In genomic region chr11:14310696-14311095, GRCh38 we compare ENCODE assay signal across 19 cellular contexts. TPM values are rescaled to one million over a fixed set of nuclear protein-coding genes. Genes with fewer than 3 reads are reported as not detected.
DNase-seq lines count a peak whose midpoint lies in the region; ATAC-seq and TF ChIP-seq lines count a peak whose summit lies in the region.
"Had no signal": no experiment of that assay in that cellular context is flagged by ENCODE, and none has a peak within 500 bp of the region (broad histone marks: within the 10 kb centered on the region; RNA-seq: fewer than 3 reads in every experiment).

No MANE protein-coding gene starts in this region.

- H3K79me2 ChIP-seq in GM23248 (ENCODE audit: insufficient read depth): peaks cover 100% of the 10 kb centered on the region

- peaks cover 75% of the 10 kb centered on the region for H4K20me1 ChIP-seq in GM23248 (ENCODE audit: insufficient read depth)

- H3K27me3 ChIP-seq in GM23248 (replicated peaks; ENCODE audit: insufficient read depth): no peaks in the 10 kb centered on the region
- H3K27me3 ChIP-seq: suprapubic skin had no signal

- no peak overlapping the region for H3K4me2 ChIP-seq in GM23248 (ENCODE audit: unreplicated experiment)

- DNase-seq in AG20443 (ENCODE audit: low spot score) (peak; percentile 41), GM23248 (peak; percentile 55), cardiac fibroblast (ENCODE audit: low read depth in 2 of 2) (peak; percentile 38 to 50), foreskin melanocyte (peak; percentile 19), Kasumi-1 (lab: John Stamatoyannopoulos, UW) (no peak)
- no peak for DNase-seq in activated naive CD4-positive, alpha-beta T cell treated with Interleukin-2 at 50 U/mL for 16 hours
- DNase-seq: ACHN; activated CD4-positive, alpha-beta T cell treated with anti-CD3 and anti-CD28 coated beads, Interleukin-2, amount 50 U/mL, for 4 hours; aorta; CD8-positive, alpha-beta T cell; glutamatergic neuron; NCI-H1436; NCI-H2171 treated with DMSO at 0.1 percent for 48 hours; NCI-H774; SIG-M5; T-helper 17 cell had no signal

- H3K9me3 ChIP-seq in GM23248 (ENCODE audit: low read depth): no peaks in the 10 kb centered on the region
- H3K9me3 ChIP-seq: suprapubic skin had no signal

- WGBS in GM23248 (ENCODE audit: low coverage in 1 of 2, low lambda C conversion rate in 2 of 2, missing lambda C conversion rate in 2 of 2), 2 experiments: 0 to 13% methylated on average over 1 of the region's 1 CpG

- no peak overlapping the region for H3K4me3 ChIP-seq in GM23248
- no peak overlapping the region for H3K4me3 ChIP-seq in cardiac fibroblast (replicated peaks in 1 of 2; ENCODE audit: low read depth in 2 of 2, low read length in 2 of 2)
- H3K4me3 ChIP-seq: suprapubic skin had no signal

- in situ Hi-C loops in GM23248 (cut with MboI): no loop called here

- no peak for TF ChIP-seq CTCF in cardiac fibroblast (IDR thresholded peaks at IDR 0.05; ENCODE audit: low read depth, low read length)

- H3F3A ChIP-seq in GM23248 (ENCODE audit: insufficient read depth): peaks cover 59% of the 10 kb centered on the region

- no peak overlapping the region for H3K9ac ChIP-seq in GM23248

- ATAC-seq in GM18861 (IDR thresholded peaks at IDR 0.05; ENCODE audit: unreplicated experiment) (no peak), GM21825 (IDR thresholded peaks at IDR 0.05; ENCODE audit: unreplicated experiment) (no peak)
- ATAC-seq: CD8-positive, alpha-beta T cell; T-helper 17 cell had no signal

- no peak overlapping the region for H2AFZ ChIP-seq in GM23248

- H3K27ac ChIP-seq in GM23248: peak overlapping the region; percentile 25
- H3K27ac ChIP-seq: suprapubic skin had no signal

- no peaks in the 10 kb centered on the region for H3K36me3 ChIP-seq in GM23248 (ENCODE audit: low read depth)
- H3K36me3 ChIP-seq: suprapubic skin had no signal

- H3K9me2 ChIP-seq in GM23248 (ENCODE audit: insufficient read depth): no peaks in the 10 kb centered on the region

- H3K4me1 ChIP-seq in GM23248 (ENCODE audit: insufficient read depth): peaks cover 73% of the 10 kb centered on the region

RNA-seq across cellular contexts. Expression of gene RRAS2, which starts 48.3 kb away (rescaled TPM):
- total RNA-seq in GM23248 (2014; rRNA removed; shearing (Covaris generic)): 328 and 382 TPM in 2 replicates
- polyA plus RNA-seq in GM23248 (2016; fragmentation: Nextera tagmentation; extraction: Ambion mirVana): 260 and 268 TPM in 2 replicates

Comparison
In these comparisons a context has a peak if more than half of its experiments do, and no peak if none do; other contexts are left out.
1. DNase-seq: peak in AG20443 (single experiment), GM23248 (single experiment), cardiac fibroblast (2 of 2) and foreskin melanocyte (single experiment); none in activated naive CD4-positive, alpha-beta T cell treated with Interleukin-2 at 50 U/mL for 16 hours (single experiment) and Kasumi-1 (0 of 2).